Comparison of ENCODE assay signal across 8 cellular contexts in the genomic region with DNA sequence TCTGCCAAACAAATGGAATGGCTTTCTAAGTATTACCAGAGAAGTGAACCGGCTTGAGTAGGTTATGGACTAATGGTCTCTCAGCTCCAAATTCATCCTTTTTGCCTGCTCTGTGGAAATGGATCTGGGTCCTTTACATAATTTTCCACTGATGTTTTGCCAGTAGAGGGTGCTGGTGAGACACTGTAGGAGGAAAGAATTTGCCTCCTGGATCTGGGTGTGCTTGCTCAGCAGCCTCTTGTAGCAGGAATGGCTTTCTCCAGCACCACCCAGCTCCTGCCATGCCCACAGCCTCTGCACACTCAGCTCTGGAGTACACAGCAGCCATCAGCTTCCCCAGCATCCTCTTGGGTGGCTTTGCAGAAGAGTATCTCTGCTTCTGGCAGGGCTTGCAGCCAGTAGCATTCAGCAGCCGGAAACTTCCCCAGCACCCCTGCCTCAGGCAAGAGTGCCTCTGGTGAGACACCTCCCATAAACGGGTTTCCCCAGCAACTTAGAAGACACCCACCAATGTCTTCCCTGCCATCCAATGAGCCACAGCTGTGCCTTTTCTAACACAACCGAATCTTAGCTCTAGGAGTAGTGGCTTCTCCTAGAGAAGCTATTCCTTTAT.
A peak's percentile ranks its signal among the peaks of the same experiment; 100 is the strongest.
DNase-seq lines count a peak whose midpoint lies in the region; ATAC-seq and TF ChIP-seq lines count a peak whose summit lies in the region.

No MANE protein-coding gene starts in this region.

- H3K4me1 Mint-ChIP-seq in HFFc6 (ENCODE audit: low read depth) (peaks cover 10% of the 10 kb centered on the region; the same call in 1 of the 2 replicates), type B pancreatic cell (ENCODE audit: unreplicated experiment) (no peaks in the 10 kb centered on the region)

- TF ChIP-seq CTCF in HFFc6 (IDR thresholded peaks at IDR 0.05): peak; percentile 89
- peak; percentile 49 for TF ChIP-seq CTCF in fibroblast of pulmonary artery (IDR thresholded peaks at IDR 0.05; ENCODE audit: low read length, missing control alignments)
- peak; percentile 73 for TF ChIP-seq CTCF in type B pancreatic cell (conservative IDR thresholded peaks at IDR 0.05)

- no peak overlapping the region for H3K4me3 ChIP-seq in fibroblast of pulmonary artery (replicated peaks; ENCODE audit: low read depth, low read length)

- H3K27ac Mint-ChIP-seq in HFFc6: no peak overlapping the region
- no peak overlapping the region for H3K27ac Mint-ChIP-seq in type B pancreatic cell

- H3K27me3 Mint-ChIP-seq in HFFc6 (ENCODE audit: insufficient read depth) (no peaks in the 10 kb centered on the region), type B pancreatic cell (no peaks in the 10 kb centered on the region)

- no peaks in the 10 kb centered on the region for H3K9me3 Mint-ChIP-seq in HFFc6
- no peaks in the 10 kb centered on the region for H3K9me3 Mint-ChIP-seq in type B pancreatic cell

- ATAC-seq in HG02571 (IDR thresholded peaks at IDR 0.05; ENCODE audit: unreplicated experiment) (no peak), HG03378 (IDR thresholded peaks at IDR 0.05; ENCODE audit: unreplicated experiment) (no peak)

- DNase-seq in Daoy (ENCODE audit: low read depth) (peak; percentile 38), HFFc6 (peak; percentile 82), OCI-M2 (lab: John Stamatoyannopoulos, UW; ENCODE audit: unreplicated experiment) (peak; percentile 2), fibroblast of pulmonary artery (ENCODE audit: low read depth) (peak; percentile 51), type B pancreatic cell (ENCODE audit: extremely low spot score, unreplicated experiment) (no peak), ureter (ENCODE audit: low spot score) (no peak)

- no peak overlapping the region; the same call in 1 of the 2 replicates for H3K4me3 Mint-ChIP-seq in HFFc6
- H3K4me3 Mint-ChIP-seq in type B pancreatic cell: no peak overlapping the region

- H3K36me3 Mint-ChIP-seq in HFFc6 (ENCODE audit: low read depth) (no peaks in the 10 kb centered on the region), type B pancreatic cell (no peaks in the 10 kb centered on the region)

Comparison
In these comparisons a context has a peak if more than half of its experiments do, and no peak if none do; other contexts are left out.
1. DNase-seq: peak in Daoy (single experiment), HFFc6 (single experiment), OCI-M2 (single experiment) and fibroblast of pulmonary artery (single experiment); none in type B pancreatic cell (single experiment) and ureter (single experiment).
2. Peak in every context shown above with its lines, with median percentiles within 50 percentile points of each other: CTCF ChIP-seq.